ENCODE assay signal across 21 cellular contexts in the genomic region with DNA sequence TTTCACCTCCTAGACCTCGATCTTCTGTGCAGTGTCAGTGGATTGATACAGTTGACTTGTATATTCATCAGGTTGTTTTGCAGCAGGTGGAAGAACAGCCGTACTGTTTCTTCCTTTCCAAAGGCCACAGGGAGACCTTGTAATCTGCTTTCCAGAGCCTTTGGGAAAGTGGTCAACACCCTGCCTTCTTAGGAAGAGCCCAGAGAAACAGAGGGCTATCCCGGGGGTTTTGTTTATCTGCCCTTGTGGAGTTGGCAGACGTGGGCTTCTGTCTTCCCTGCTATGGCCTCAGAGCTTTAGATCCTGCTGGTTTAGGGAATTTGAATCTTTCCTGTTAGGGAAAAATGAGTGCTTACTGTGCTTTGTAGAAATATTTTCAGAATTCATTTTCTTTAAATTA. TPM values are rescaled to one million over a fixed set of nuclear protein-coding genes. Genes with fewer than 3 reads are reported as not detected.
DNase-seq lines count a peak whose midpoint lies in the region; ATAC-seq and TF ChIP-seq lines count a peak whose summit lies in the region.
"Had no signal": no experiment of that assay in that cellular context is flagged by ENCODE, and none has a peak within 500 bp of the region (broad histone marks: within the 10 kb centered on the region; RNA-seq: fewer than 3 reads in every experiment).

No MANE protein-coding gene starts in this region.

- peaks cover 40% of the 10 kb centered on the region for H3K79me2 ChIP-seq in GM23338 (replicated peaks; ENCODE audit: insufficient read depth)

- peaks cover 68% of the 10 kb centered on the region for H3K4me1 Mint-ChIP-seq in GM23338

- H3K9ac ChIP-seq in HUES48 (ENCODE audit: low read depth, low read length) (peak overlapping the region; percentile 50; the same call in 1 of the 2 replicates), iPS-20b (ENCODE audit: low read depth, low read length) (peak overlapping the region; percentile 61)
- H3K9ac ChIP-seq: BLaER1 treated with 17β-estradiol and CSF1 and Interleukin-3, amounts not matched to agents 10 nM and 100 nM had no signal

- no peaks in the 10 kb centered on the region for H4K20me1 ChIP-seq in GM23338 (replicated peaks; ENCODE audit: insufficient read depth)

- no peak for DNase-seq in GM23338 (ENCODE audit: low spot score)
- peak; percentile 11 for DNase-seq in cerebellum (ENCODE audit: low spot score)
- no peak for DNase-seq in COR-L47 (lab: John Stamatoyannopoulos, UW)
- DNase-seq in iPS-NIHi7 (ENCODE audit: extremely low spot score) = no peak
- DNase-seq in NK-92 (lab: John Stamatoyannopoulos, UW; ENCODE audit: unreplicated experiment) = no peak
- DNase-seq: CD8-positive, alpha-beta T cell; DMS53; EL; KG1; MV-4-11; NCI-H187; NCI-H2107; NCI-H2227 treated with DMSO at 0.1 percent for 48 hours; NCI-H510A treated with DMSO at 0.1 percent for 48 hours; NCI-H82; PC-9 had no signal

- H3K9me3 ChIP-seq in HUES48 (ENCODE audit: control insufficient read depth, insufficient read depth, low read length) = no peaks in the 10 kb centered on the region
- H3K9me3 ChIP-seq in iPS-20b (ENCODE audit: insufficient read depth, low read depth, low read length) = no peaks in the 10 kb centered on the region
- H3K9me3 ChIP-seq: BLaER1 treated with 17β-estradiol and CSF1 and Interleukin-3, amounts not matched to agents 10 nM and 100 nM had no signal

- no peaks in the 10 kb centered on the region for H3K9me2 ChIP-seq in GM23338 (ENCODE audit: insufficient read depth)

- peaks cover 67% of the 10 kb centered on the region for H3K36me3 Mint-ChIP-seq in GM23338 (ENCODE audit: low read depth)

- H3K27ac ChIP-seq in GM23338 (ENCODE audit: low read depth) = peak overlapping the region; percentile 97
- H3K27ac ChIP-seq in HUES48 (ENCODE audit: low read depth, low read length) = peak overlapping the region; percentile 100
- peak overlapping the region; percentile 90 for H3K27ac ChIP-seq in iPS-20b (ENCODE audit: low read length)
- H3K27ac ChIP-seq: BLaER1 treated with 17β-estradiol and CSF1 and Interleukin-3, amounts not matched to agents 10 nM and 100 nM; PC-9; RWPE1 had no signal

- ATAC-seq in GM23338 = peak; percentile 12
- ATAC-seq: CD8-positive, alpha-beta T cell; HepG2 had no signal

- H3K9me3 Mint-ChIP-seq in GM23338 = no peaks in the 10 kb centered on the region
- H3K9me3 Mint-ChIP-seq: CD8-positive, alpha-beta T cell had no signal

- H3K27me3 ChIP-seq in GM23338 (ENCODE audit: insufficient read depth) = no peaks in the 10 kb centered on the region
- no peaks in the 10 kb centered on the region for H3K27me3 ChIP-seq in HUES48 (ENCODE audit: control insufficient read depth, insufficient read depth, low read length)
- H3K27me3 ChIP-seq in iPS-20b (ENCODE audit: insufficient read depth, low read length) = no peaks in the 10 kb centered on the region
- H3K27me3 ChIP-seq: BLaER1 treated with 17β-estradiol and CSF1 and Interleukin-3, amounts not matched to agents 10 nM and 100 nM had no signal

- H3K27ac Mint-ChIP-seq in GM23338 = peak overlapping the region; percentile 99

- H3K27me3 Mint-ChIP-seq in GM23338 (ENCODE audit: insufficient read depth, low read depth, poor library complexity) = no peaks in the 10 kb centered on the region

- H3K4me2 ChIP-seq in GM23338 = peak overlapping the region; percentile 8
- H3K4me2 ChIP-seq: BLaER1 treated with 17β-estradiol and CSF1 and Interleukin-3, amounts not matched to agents 10 nM and 100 nM; PC-9 had no signal

- H2AFZ ChIP-seq in GM23338 = no peak overlapping the region
- H2AFZ ChIP-seq: PC-9 had no signal

- H3K4me3 ChIP-seq in GM23338 (0 out of 2 replicates have a peak overlapping the region, but pooled peaks have one; percentile 5), HUES48 (ENCODE audit: low read depth, low read length) (peak overlapping the region; percentile 20; the same call in 1 of the 2 replicates), iPS-20b (ENCODE audit: low read length) (peak overlapping the region; percentile 13; the same call in 1 of the 2 replicates)
- H3K4me3 ChIP-seq: BLaER1 treated with 17β-estradiol and CSF1 and Interleukin-3, amounts not matched to agents 10 nM and 100 nM; PC-9 had no signal

- peak overlapping the region; percentile 45; the same call in 2 of the 3 replicates for H3K4me3 Mint-ChIP-seq in GM23338
- H3K4me3 Mint-ChIP-seq: CD8-positive, alpha-beta T cell had no signal

- H3K4me1 ChIP-seq in GM23338 (ENCODE audit: insufficient read depth) (peaks cover 33% of the 10 kb centered on the region), HUES48 (ENCODE audit: control insufficient read depth, insufficient read depth, low read length) (peaks cover 41% of the 10 kb centered on the region), iPS-20b (ENCODE audit: insufficient read depth, low read length) (peaks cover 30% of the 10 kb centered on the region)

- H3K36me3 ChIP-seq in GM23338 (ENCODE audit: insufficient read depth) (peaks cover 12% of the 10 kb centered on the region), HUES48 (ENCODE audit: control insufficient read depth, insufficient read depth, low read length) (peaks cover 52% of the 10 kb centered on the region), iPS-20b (ENCODE audit: insufficient read depth, low read depth, low read length) (peaks cover 57% of the 10 kb centered on the region)

- no peak for TF ChIP-seq CTCF in GM23338 (conservative IDR thresholded peaks at IDR 0.05; ENCODE audit: low read depth in 2 of 2)

- H3F3A ChIP-seq in GM23338 (replicated peaks; ENCODE audit: low read depth) = peaks cover 17% of the 10 kb centered on the region

TF ChIP-seq in GM23338, 12 proteins besides CTCF, POLR2A, EP300 and RAD21 (continues in another document):
- TF ChIP-seq, protein P1, sequence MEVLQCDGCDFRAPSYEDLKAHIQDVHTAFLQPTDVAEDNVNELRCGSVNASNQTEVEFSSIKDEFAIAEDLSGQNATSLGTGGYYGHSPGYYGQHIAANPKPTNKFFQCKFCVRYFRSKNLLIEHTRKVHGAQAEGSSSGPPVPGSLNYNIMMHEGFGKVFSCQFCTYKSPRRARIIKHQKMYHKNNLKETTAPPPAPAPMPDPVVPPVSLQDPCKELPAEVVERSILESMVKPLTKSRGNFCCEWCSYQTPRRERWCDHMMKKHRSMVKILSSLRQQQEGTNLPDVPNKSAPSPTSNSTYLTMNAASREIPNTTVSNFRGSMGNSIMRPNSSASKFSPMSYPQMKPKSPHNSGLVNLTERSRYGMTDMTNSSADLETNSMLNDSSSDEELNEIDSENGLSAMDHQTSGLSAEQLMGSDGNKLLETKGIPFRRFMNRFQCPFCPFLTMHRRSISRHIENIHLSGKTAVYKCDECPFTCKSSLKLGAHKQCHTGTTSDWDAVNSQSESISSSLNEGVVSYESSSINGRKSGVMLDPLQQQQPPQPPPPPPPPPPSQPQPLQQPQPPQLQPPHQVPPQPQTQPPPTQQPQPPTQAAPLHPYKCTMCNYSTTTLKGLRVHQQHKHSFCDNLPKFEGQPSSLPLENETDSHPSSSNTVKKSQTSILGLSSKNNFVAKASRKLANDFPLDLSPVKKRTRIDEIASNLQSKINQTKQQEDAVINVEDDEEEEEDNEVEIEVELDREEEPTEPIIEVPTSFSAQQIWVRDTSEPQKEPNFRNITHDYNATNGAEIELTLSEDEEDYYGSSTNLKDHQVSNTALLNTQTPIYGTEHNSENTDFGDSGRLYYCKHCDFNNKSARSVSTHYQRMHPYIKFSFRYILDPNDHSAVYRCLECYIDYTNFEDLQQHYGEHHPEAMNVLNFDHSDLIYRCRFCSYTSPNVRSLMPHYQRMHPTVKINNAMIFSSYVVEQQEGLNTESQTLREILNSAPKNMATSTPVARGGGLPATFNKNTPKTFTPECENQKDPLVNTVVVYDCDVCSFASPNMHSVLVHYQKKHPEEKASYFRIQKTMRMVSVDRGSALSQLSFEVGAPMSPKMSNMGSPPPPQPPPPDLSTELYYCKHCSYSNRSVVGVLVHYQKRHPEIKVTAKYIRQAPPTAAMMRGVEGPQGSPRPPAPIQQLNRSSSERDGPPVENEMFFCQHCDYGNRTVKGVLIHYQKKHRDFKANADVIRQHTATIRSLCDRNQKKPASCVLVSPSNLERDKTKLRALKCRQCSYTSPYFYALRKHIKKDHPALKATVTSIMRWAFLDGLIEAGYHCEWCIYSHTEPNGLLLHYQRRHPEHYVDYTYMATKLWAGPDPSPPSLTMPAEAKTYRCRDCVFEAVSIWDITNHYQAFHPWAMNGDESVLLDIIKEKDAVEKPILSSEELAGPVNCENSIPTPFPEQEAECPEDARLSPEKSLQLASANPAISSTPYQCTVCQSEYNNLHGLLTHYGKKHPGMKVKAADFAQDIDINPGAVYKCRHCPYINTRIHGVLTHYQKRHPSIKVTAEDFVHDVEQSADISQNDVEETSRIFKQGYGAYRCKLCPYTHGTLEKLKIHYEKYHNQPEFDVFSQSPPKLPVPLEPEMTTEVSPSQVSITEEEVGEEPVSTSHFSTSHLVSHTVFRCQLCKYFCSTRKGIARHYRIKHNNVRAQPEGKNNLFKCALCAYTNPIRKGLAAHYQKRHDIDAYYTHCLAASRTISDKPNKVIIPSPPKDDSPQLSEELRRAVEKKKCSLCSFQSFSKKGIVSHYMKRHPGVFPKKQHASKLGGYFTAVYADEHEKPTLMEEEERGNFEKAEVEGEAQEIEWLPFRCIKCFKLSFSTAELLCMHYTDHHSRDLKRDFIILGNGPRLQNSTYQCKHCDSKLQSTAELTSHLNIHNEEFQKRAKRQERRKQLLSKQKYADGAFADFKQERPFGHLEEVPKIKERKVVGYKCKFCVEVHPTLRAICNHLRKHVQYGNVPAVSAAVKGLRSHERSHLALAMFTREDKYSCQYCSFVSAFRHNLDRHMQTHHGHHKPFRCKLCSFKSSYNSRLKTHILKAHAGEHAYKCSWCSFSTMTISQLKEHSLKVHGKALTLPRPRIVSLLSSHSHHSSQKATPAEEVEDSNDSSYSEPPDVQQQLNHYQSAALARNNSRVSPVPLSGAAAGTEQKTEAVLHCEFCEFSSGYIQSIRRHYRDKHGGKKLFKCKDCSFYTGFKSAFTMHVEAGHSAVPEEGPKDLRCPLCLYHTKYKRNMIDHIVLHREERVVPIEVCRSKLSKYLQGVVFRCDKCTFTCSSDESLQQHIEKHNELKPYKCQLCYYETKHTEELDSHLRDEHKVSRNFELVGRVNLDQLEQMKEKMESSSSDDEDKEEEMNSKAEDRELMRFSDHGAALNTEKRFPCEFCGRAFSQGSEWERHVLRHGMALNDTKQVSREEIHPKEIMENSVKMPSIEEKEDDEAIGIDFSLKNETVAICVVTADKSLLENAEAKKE (CRISPR knock-in tag; IDR thresholded peaks at IDR 0.05) = no peak
- no peak for TF ChIP-seq EZH2phosphoT487 (IDR thresholded peaks at IDR 0.05; ENCODE audit: unreplicated experiment)
- TF ChIP-seq ZNF331 (CRISPR knock-in tag; IDR thresholded peaks at IDR 0.05; ENCODE audit: low read depth) = no peak
- TF ChIP-seq ZNF114 (CRISPR knock-in tag; IDR thresholded peaks at IDR 0.05) = no peak

RNA-seq across cellular contexts. Expression of a gene that starts 19.6 kb away (rescaled TPM):
- total RNA-seq in GM23338 (2014; rRNA removed; shearing (Covaris generic)) = 66.5 and 70.5 TPM in 2 replicates
- 27.7 and 31.2 TPM in 2 replicates for polyA plus RNA-seq in GM23338 (2016; fragmentation: Nextera tagmentation; extraction: Ambion mirVana)
- total RNA-seq in cerebellum = 47.5 TPM

RNA-seq across cellular contexts. Expression of a gene that starts 21.9 kb away (rescaled TPM):
- total RNA-seq in GM23338 (2014; rRNA removed; shearing (Covaris generic)) = 24.1 and 30.0 TPM in 2 replicates
- polyA plus RNA-seq in GM23338 (2016; fragmentation: Nextera tagmentation; extraction: Ambion mirVana) = 17.8 and 23.5 TPM in 2 replicates
- total RNA-seq in cerebellum = 12.0 TPM
